15 cellular contexts compared by ENCODE assay signal in genomic region chr11:112525270-112525669, GRCh38.
DNase-seq lines count a peak whose midpoint lies in the region; ATAC-seq and TF ChIP-seq lines count a peak whose summit lies in the region.
"Had no signal": no experiment of that assay in that cellular context is flagged by ENCODE, and none has a peak within 500 bp of the region (broad histone marks: within the 10 kb centered on the region; RNA-seq: fewer than 3 reads in every experiment).

No MANE protein-coding gene starts in this region.

- no peak overlapping the region; the same call in 1 of the 2 replicates for H2AFZ ChIP-seq in DND-41 (ENCODE audit: low read depth, low read length)

- no peaks in the 10 kb centered on the region for H3K79me2 ChIP-seq in DND-41 (ENCODE audit: insufficient read depth, low read length)

- H3K9me3 ChIP-seq in DND-41 (ENCODE audit: insufficient read depth, low read length, severe bottlenecking) (no peaks in the 10 kb centered on the region), SK-N-MC (ENCODE audit: low read depth, low read length) (no peaks in the 10 kb centered on the region)

- H3K27ac ChIP-seq in DND-41 (ENCODE audit: low read length) (peak overlapping the region; percentile 62; the same call in 1 of the 2 replicates), SK-N-MC (peak overlapping the region; percentile 94)
- H3K27ac ChIP-seq: epithelial cell of prostate had no signal

- no peak for TF ChIP-seq CTCF in DND-41 (IDR thresholded peaks at IDR 0.05; ENCODE audit: borderline replicate concordance, extremely low read depth, low read length, poor library complexity, severe bottlenecking)

- H3K9ac ChIP-seq in DND-41 (ENCODE audit: low read depth, low read length) (peak overlapping the region; percentile 3; the same call in 1 of the 2 replicates), SK-N-MC (ENCODE audit: insufficient read length) (no peak overlapping the region)

- H3K36me3 ChIP-seq in DND-41 (ENCODE audit: insufficient read depth, low read length) (no peaks in the 10 kb centered on the region), SK-N-MC (ENCODE audit: insufficient read depth, low read length) (no peaks in the 10 kb centered on the region)

- ATAC-seq in DND-41 (ENCODE audit: insufficient read depth, low read depth), result peak; percentile 65
- ATAC-seq in HG02970 (IDR thresholded peaks at IDR 0.05; ENCODE audit: low FRiP score, unreplicated experiment), result no peak
- ATAC-seq: GM12878 had no signal

- no peak overlapping the region for H3K4me2 ChIP-seq in DND-41 (ENCODE audit: insufficient read depth, low read length)

- H4K20me1 ChIP-seq in DND-41 (ENCODE audit: insufficient read depth, low read length), result no peaks in the 10 kb centered on the region

- H3K27me3 ChIP-seq in DND-41 (ENCODE audit: insufficient read depth, low read length, poor library complexity), result no peaks in the 10 kb centered on the region

- H3K4me3 ChIP-seq in DND-41 (ENCODE audit: low read depth in 1 of 2, low read length in 2 of 2), result no peak overlapping the region
- peak overlapping the region; percentile 37; the same call in 1 of the 2 replicates for H3K4me3 ChIP-seq in SK-N-MC
- H3K4me3 ChIP-seq: GM12878 had no signal

- H3K4me1 ChIP-seq in DND-41 (ENCODE audit: insufficient read depth, low read length), result peaks cover 29% of the 10 kb centered on the region

- DNase-seq in DND-41, result peak; percentile 64
- DNase-seq in SK-N-MC (ENCODE audit: low read depth, low spot score), result peak; percentile 98
- DNase-seq in foreskin melanocyte, result peak; percentile 45
- peak; percentile 20 for DNase-seq in pons (ENCODE audit: low spot score)
- no peak for DNase-seq in NCI-H446 treated with DMSO at 0.1 percent for 48 hours (lab: John Stamatoyannopoulos, UW)
- no peak for DNase-seq in NCI-H2029 treated with DMSO at 0.1 percent for 48 hours (lab: John Stamatoyannopoulos, UW)
- no peak for DNase-seq in retina
- DNase-seq: activated CD4-positive, alpha-beta T cell treated with anti-CD3 and anti-CD28 coated beads, Interleukin-2, amount 50 U/mL, for 1 hour; activated naive CD8-positive, alpha-beta T cell treated with anti-CD3 and anti-CD28 coated beads for 36 hours; CD8-positive, alpha-beta memory T cell; NCI-H2227 treated with DMSO at 0.1 percent for 48 hours; SHP77 treated with DMSO at 0.1 percent for 48 hours had no signal

Comparison
In these comparisons a context has a peak if more than half of its experiments do, and no peak if none do; other contexts are left out.
1. DNase-seq: peak in DND-41 (single experiment), SK-N-MC (single experiment), foreskin melanocyte (single experiment) and pons (single experiment); none in NCI-H446 treated with DMSO at 0.1 percent for 48 hours (single experiment), NCI-H2029 treated with DMSO at 0.1 percent for 48 hours (single experiment) and retina (single experiment).